ENCODE assay signal across 18 cellular contexts in the genomic region with DNA sequence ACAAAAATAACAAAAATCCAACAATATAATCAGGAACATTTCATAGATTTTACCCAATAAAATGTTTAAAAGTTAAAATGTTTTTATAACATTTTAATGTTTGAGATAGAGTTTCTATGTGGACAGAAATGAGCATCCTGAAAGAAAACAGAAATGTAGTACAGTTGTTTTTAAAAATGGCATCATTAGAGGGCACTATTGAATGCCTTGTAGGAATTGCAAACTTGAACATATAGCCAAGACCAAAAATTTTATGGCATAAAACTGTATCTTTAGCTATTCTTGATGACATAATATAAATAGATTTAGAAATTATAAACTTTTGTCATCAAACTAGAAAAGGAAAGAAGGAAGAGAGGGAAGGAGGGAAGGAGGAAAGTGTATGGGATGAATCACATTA.
DNase-seq lines count a peak whose midpoint lies in the region; ATAC-seq and TF ChIP-seq lines count a peak whose summit lies in the region.
"Had no signal": no experiment of that assay in that cellular context is flagged by ENCODE, and none has a peak within 500 bp of the region (broad histone marks: within the 10 kb centered on the region; RNA-seq: fewer than 3 reads in every experiment).

No MANE protein-coding gene starts in this region.

- TF ChIP-seq RAD21 in SK-N-SH (IDR thresholded peaks at IDR 0.05; ENCODE audit: low read length) (peak; percentile 37), neural cell (conservative IDR thresholded peaks at IDR 0.05) (peak; percentile 58)

- H3K4me3 ChIP-seq in SK-N-SH (ENCODE audit: low read depth in 2 of 2, low read length in 1 of 2): no peak overlapping the region
- H3K4me3 ChIP-seq in choroid plexus epithelial cell (ENCODE audit: low read depth, low read length): no peak overlapping the region
- H3K4me3 ChIP-seq in neural cell (ENCODE audit: low read length): no peak overlapping the region

- ATAC-seq in SK-N-SH treated with all-trans-retinoic acid at 6 μM for 48 hours (no peak), HG03565 (IDR thresholded peaks at IDR 0.05; ENCODE audit: unreplicated experiment) (no peak)
- ATAC-seq: PC-3 had no signal

- H3K9me3 ChIP-seq in SK-N-SH: no peaks in the 10 kb centered on the region; the same call in 1 of the 2 replicates
- no peaks in the 10 kb centered on the region for H3K9me3 ChIP-seq in neural cell (ENCODE audit: low read length)
- H3K9me3 ChIP-seq: Caco-2 had no signal

- H3K27me3 Mint-ChIP-seq in activated T-helper 1 cell treated with anti-CD3 and anti-CD28 coated beads, Interleukin-12 subunit alpha, Interleukin-12 subunit beta, Interleukin-2, Interleukin-4 antibody, amounts not matched to agents 30 ng/mL and 10 ng/mL and 1 ng/mL, durations not matched to agents 14 hours and 24 hours and 36 hours (ENCODE audit: insufficient read depth): no peaks in the 10 kb centered on the region
- H3K27me3 Mint-ChIP-seq: B cell; CD4-positive, CD25-positive, alpha-beta regulatory T cell had no signal

- H3K4me2 ChIP-seq in SK-N-SH: no peak overlapping the region
- H3K4me2 ChIP-seq in neural cell (ENCODE audit: low read length): no peak overlapping the region

- H3K36me3 ChIP-seq in SK-N-SH (replicated peaks in 1 of 2; ENCODE audit: control insufficient read depth in 1 of 2, insufficient read depth in 2 of 2, low read length in 1 of 2): no peaks in the 10 kb centered on the region
- no peaks in the 10 kb centered on the region for H3K36me3 ChIP-seq in neural cell (ENCODE audit: insufficient read depth, low read length)

- no peak overlapping the region for H3K27ac ChIP-seq in SK-N-SH (ENCODE audit: low read depth in 2 of 2, low read length in 1 of 2)
- no peak overlapping the region for H3K27ac ChIP-seq in neural cell (ENCODE audit: low read length)
- H3K27ac ChIP-seq: 22Rv1 had no signal

- POLR2A ChIA-PET in SK-N-SH (lab: Yijun Ruan, JAX): no interaction called here

- no peaks in the 10 kb centered on the region for H4K20me1 ChIP-seq in SK-N-SH (ENCODE audit: insufficient read depth)
- H4K20me1 ChIP-seq in neural cell (ENCODE audit: insufficient read depth): no peaks in the 10 kb centered on the region

- no peaks in the 10 kb centered on the region for H3K9me3 Mint-ChIP-seq in activated T-helper 1 cell treated with anti-CD3 and anti-CD28 coated beads, Interleukin-12 subunit alpha, Interleukin-12 subunit beta, Interleukin-2, Interleukin-4 antibody, amounts not matched to agents 30 ng/mL and 10 ng/mL and 1 ng/mL, durations not matched to agents 14 hours and 24 hours and 36 hours

- TF ChIP-seq CTCF in SK-N-SH (IDR thresholded peaks at IDR 0.05): no peak
- TF ChIP-seq CTCF in choroid plexus epithelial cell (conservative IDR thresholded peaks at IDR 0.05; ENCODE audit: low read depth, low read length): no peak
- TF ChIP-seq CTCF in neural cell (IDR thresholded peaks at IDR 0.05; ENCODE audit: poor library complexity, severe bottlenecking): peak; percentile 42

- 0 out of 2 replicates have a peak, but pooled peaks cover 3% of the 10 kb centered on the region for H3K9me2 ChIP-seq in SK-N-SH
- no peaks in the 10 kb centered on the region for H3K9me2 ChIP-seq in neural cell (ENCODE audit: insufficient read depth, low read length)

- no peaks in the 10 kb centered on the region for H3K4me1 ChIP-seq in SK-N-SH (ENCODE audit: control insufficient read depth in 1 of 2, insufficient read depth in 2 of 2, low read depth in 1 of 2, low read length in 1 of 2)
- H3K4me1 ChIP-seq: Caco-2 had no signal

- no peaks in the 10 kb centered on the region for H3K4me1 Mint-ChIP-seq in activated T-helper 1 cell treated with anti-CD3 and anti-CD28 coated beads, Interleukin-12 subunit alpha, Interleukin-12 subunit beta, Interleukin-2, Interleukin-4 antibody, amounts not matched to agents 30 ng/mL and 10 ng/mL and 1 ng/mL, durations not matched to agents 14 hours and 24 hours and 36 hours (ENCODE audit: low read depth)
- H3K4me1 Mint-ChIP-seq: B cell; CD4-positive, CD25-positive, alpha-beta regulatory T cell had no signal

- intact Hi-C loops in activated T-helper 1 cell treated with anti-CD3 and anti-CD28 coated beads, Interleukin-12 subunit alpha, Interleukin-12 subunit beta, Interleukin-2, Interleukin-4 antibody, amounts not matched to agents 30 ng/mL and 10 ng/mL and 1 ng/mL, durations not matched to agents 14 hours and 24 hours and 36 hours (cut with micrococcal nuclease): no loop called here

- H3F3A ChIP-seq in SK-N-SH (replicated peaks; ENCODE audit: insufficient read depth): no peaks in the 10 kb centered on the region
- no peaks in the 10 kb centered on the region for H3F3A ChIP-seq in neural cell (ENCODE audit: insufficient read depth, low read length, poor library complexity, severe bottlenecking)

- H3K9ac ChIP-seq in SK-N-SH (no peak overlapping the region), neural cell (ENCODE audit: low read length) (no peak overlapping the region)

- no peak overlapping the region for H3K27ac Mint-ChIP-seq in activated T-helper 1 cell treated with anti-CD3 and anti-CD28 coated beads, Interleukin-12 subunit alpha, Interleukin-12 subunit beta, Interleukin-2, Interleukin-4 antibody, amounts not matched to agents 30 ng/mL and 10 ng/mL and 1 ng/mL, durations not matched to agents 14 hours and 24 hours and 36 hours
- H3K27ac Mint-ChIP-seq: B cell; CD4-positive, CD25-positive, alpha-beta regulatory T cell had no signal

- no peaks in the 10 kb centered on the region for H3K36me3 Mint-ChIP-seq in activated T-helper 1 cell treated with anti-CD3 and anti-CD28 coated beads, Interleukin-12 subunit alpha, Interleukin-12 subunit beta, Interleukin-2, Interleukin-4 antibody, amounts not matched to agents 30 ng/mL and 10 ng/mL and 1 ng/mL, durations not matched to agents 14 hours and 24 hours and 36 hours (ENCODE audit: low read depth)
- H3K36me3 Mint-ChIP-seq: CD4-positive, CD25-positive, alpha-beta regulatory T cell had no signal

- TF ChIP-seq EP300 in SK-N-SH (IDR thresholded peaks at IDR 0.05; ENCODE audit: borderline replicate concordance in 1 of 2, low read depth in 1 of 2, low read length in 1 of 2) (no peak), neural cell (conservative IDR thresholded peaks at IDR 0.05; ENCODE audit: poor library complexity, severe bottlenecking) (no peak)

- H3K4me3 Mint-ChIP-seq in activated T-helper 1 cell treated with anti-CD3 and anti-CD28 coated beads, Interleukin-12 subunit alpha, Interleukin-12 subunit beta, Interleukin-2, Interleukin-4 antibody, amounts not matched to agents 30 ng/mL and 10 ng/mL and 1 ng/mL, durations not matched to agents 14 hours and 24 hours and 36 hours: no peak overlapping the region
- H3K4me3 Mint-ChIP-seq: B cell; CD4-positive, CD25-positive, alpha-beta regulatory T cell had no signal

- CTCF ChIA-PET in SK-N-SH (lab: Yijun Ruan, JAX): no interaction called here

- H2AFZ ChIP-seq in SK-N-SH (ENCODE audit: low read depth) (no peak overlapping the region), neural cell (ENCODE audit: low read depth, low read length) (no peak overlapping the region)

- H3K27me3 ChIP-seq in SK-N-SH (ENCODE audit: insufficient read depth) (no peaks in the 10 kb centered on the region), neural cell (ENCODE audit: insufficient read depth, low read depth, low read length) (no peaks in the 10 kb centered on the region)

- H3K79me2 ChIP-seq in SK-N-SH (ENCODE audit: insufficient read depth) (no peaks in the 10 kb centered on the region), neural cell (replicated peaks; ENCODE audit: insufficient read depth, low read length) (no peaks in the 10 kb centered on the region)

- DNase-seq in SK-N-SH: no peak
- DNase-seq in choroid plexus epithelial cell (ENCODE audit: low read depth): peak; percentile 1
- DNase-seq in DMS 273 treated with DMSO at 0.1 percent for 48 hours (lab: John Stamatoyannopoulos, UW): no peak
- DNase-seq in activated CD8-positive, alpha-beta memory T cell treated with anti-CD3 and anti-CD28 coated beads for 24 hours: no peak
- no peak for DNase-seq in activated T-helper 1 cell treated with anti-CD3 and anti-CD28 coated beads, Interleukin-12 subunit alpha, Interleukin-12 subunit beta, Interleukin-2, Interleukin-4 antibody, amounts not matched to agents 30 ng/mL and 10 ng/mL and 1 ng/mL, durations not matched to agents 14 hours and 24 hours and 36 hours (ENCODE audit: low spot score)
- DNase-seq: Caco-2; CD4-positive, CD25-positive, alpha-beta regulatory T cell; DMS53; EL; KBM-7; NCI-H1694 treated with DMSO at 0.1 percent for 48 hours; PC-3; RPMI8226 had no signal

TF ChIP-seq in SK-N-SH, 30 proteins besides CTCF, POLR2A, EP300 and RAD21 (continues in another document):
- TF ChIP-seq TEAD4 (IDR thresholded peaks at IDR 0.05; ENCODE audit: borderline replicate concordance, insufficient read depth) (no peak), FOSL2 (IDR thresholded peaks at IDR 0.05; ENCODE audit: borderline replicate concordance, low read depth) (no peak)

TF ChIP-seq in neural cell, 6 proteins besides CTCF, POLR2A, EP300 and RAD21:
- TF ChIP-seq SMC3 (conservative IDR thresholded peaks at IDR 0.05; ENCODE audit: poor library complexity) (no peak), EZH2 (IDR thresholded peaks at IDR 0.05; ENCODE audit: borderline replicate concordance, insufficient read depth, low read length, poor library complexity, severe bottlenecking) (no peak), MXI1 (conservative IDR thresholded peaks at IDR 0.05; ENCODE audit: poor library complexity, severe bottlenecking) (no peak), POLR2AphosphoS5 (IDR thresholded peaks at IDR 0.05) (no peak)
TF ChIP-seq in neural cell: peak in this region for 0.
